Comparison of ENCODE assay signal across 23 cellular contexts in the genomic region with DNA sequence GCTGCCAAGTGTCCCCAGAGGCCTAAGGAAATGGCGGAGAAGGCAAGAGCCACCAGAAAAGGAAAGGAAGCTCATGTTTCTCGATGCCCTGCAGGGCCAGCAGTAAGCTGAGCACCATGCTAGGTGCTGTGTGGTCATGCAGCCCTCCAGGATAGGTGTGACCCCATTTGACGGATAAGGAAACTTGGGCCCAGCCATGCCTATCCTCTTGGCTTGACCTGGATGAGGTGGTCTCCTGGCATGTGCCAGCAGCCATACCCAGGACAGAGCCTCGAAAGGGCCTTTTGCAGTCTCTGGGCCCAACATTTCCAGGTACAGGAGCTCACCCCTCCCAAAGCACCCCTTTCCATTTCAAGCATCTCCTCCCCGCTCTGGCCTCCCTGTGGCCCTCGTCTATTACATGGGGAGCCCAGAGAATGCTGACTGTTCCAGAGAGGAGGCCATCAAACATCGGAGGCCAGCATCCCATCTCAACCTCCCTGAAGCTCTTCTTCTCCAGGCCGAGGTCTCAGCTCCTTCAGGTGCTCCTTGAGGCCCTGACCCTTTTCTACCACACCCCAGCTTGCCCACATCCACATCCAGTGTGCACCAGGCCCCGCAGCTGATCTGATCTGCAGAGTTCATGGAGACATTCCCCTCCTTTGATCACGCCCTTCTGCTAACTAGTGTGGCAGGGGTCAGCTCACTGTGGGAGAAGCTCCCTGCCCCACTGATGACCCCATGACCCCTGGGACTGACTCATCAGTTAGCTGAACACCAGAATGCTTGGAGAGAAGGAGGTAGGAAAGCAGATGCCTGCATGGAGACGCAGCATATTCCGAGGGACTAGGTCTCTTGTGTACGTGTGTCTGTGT.
A peak's percentile ranks its signal among the peaks of the same experiment; 100 is the strongest.
DNase-seq lines count a peak whose midpoint lies in the region; ATAC-seq and TF ChIP-seq lines count a peak whose summit lies in the region.
"Had no signal": no experiment of that assay in that cellular context is flagged by ENCODE, and none has a peak within 500 bp of the region (broad histone marks: within the 10 kb centered on the region; RNA-seq: fewer than 3 reads in every experiment).

No MANE protein-coding gene starts in this region.

- H4K91ac ChIP-seq in trophoblast cell (ENCODE audit: low read depth, low read length): no peak overlapping the region

- TF ChIP-seq EP300 in esophagus muscularis mucosa (IDR thresholded peaks at IDR 0.05): no peak

- H2AK5ac ChIP-seq in trophoblast cell (ENCODE audit: low read length): no peak overlapping the region

- TF ChIP-seq POLR2A in esophagus muscularis mucosa (IDR thresholded peaks at IDR 0.05; ENCODE audit: low read depth) (no peak), vagina (IDR thresholded peaks at IDR 0.05) (no peak)

- H2BK12ac ChIP-seq in trophoblast cell (ENCODE audit: low read length): no peak overlapping the region

- intact Hi-C loops in Right ventricle myocardium superior (cut with DNase I) (no loop called here), left ventricle myocardium superior (cut with micrococcal nuclease) (no loop called here), esophagus muscularis mucosa (cut with DNase I) (no loop called here), vagina (cut with DNase I) (no loop called here)

- H3K79me1 ChIP-seq in trophoblast cell (ENCODE audit: low read length): peaks cover 4% of the 10 kb centered on the region

- peak; percentile 31 for DNase-seq in Right ventricle myocardium superior
- no peak for DNase-seq in left ventricle myocardium superior
- peak; percentile 88 for DNase-seq in esophagus muscularis mucosa (ENCODE audit: extremely low spot score)
- DNase-seq in trophoblast cell: peak; percentile 69 to 72
- peak; percentile 77 to 85 for DNase-seq in vagina (ENCODE audit: extremely low spot score in 2 of 2)
- DNase-seq in hippocampal formation (lab: John Stamatoyannopoulos, UW): no peak
- no peak for DNase-seq in NK-92 treated with Interleukin-12 subunit alpha and Interleukin-12 subunit beta, amount 100 ng/mL, for 24 hours (lab: John Stamatoyannopoulos, UW)
- DNase-seq: activated CD4-positive, alpha-beta T cell treated with anti-CD3 and anti-CD28 coated beads, Interleukin-2, amount 10 ng/mL, durations not matched to agents 7 days and 5 days; activated effector memory CD4-positive, alpha-beta T cell treated with anti-CD3 and anti-CD28 coated beads, Interleukin-2, amount 50 U/mL, for 16 hours; DND-41; effector memory CD4-positive, alpha-beta T cell; esophagus squamous epithelium; GM23248; mesenchymal stem cell; naive thymus-derived CD8-positive, alpha-beta T cell; NCI-H526; WERI-Rb-1 had no signal

- H3K18ac ChIP-seq in trophoblast cell (ENCODE audit: low read length): no peak overlapping the region

- H3K4me3 ChIP-seq in esophagus muscularis mucosa: no peak overlapping the region
- H3K4me3 ChIP-seq in trophoblast cell (ENCODE audit: low read depth, low read length): peak overlapping the region; percentile 38
- no peak overlapping the region for H3K4me3 ChIP-seq in vagina
- H3K4me3 ChIP-seq: A549, esophagus squamous epithelium, GM23248, pancreas had no signal

- H3K4me1 ChIP-seq in esophagus muscularis mucosa (peaks cover 32 to 88% (median 50%) of the 10 kb centered on the region in 4 donors), trophoblast cell (ENCODE audit: control insufficient read depth in 1 of 2, insufficient read depth in 2 of 2, low read length in 2 of 2) (peaks cover 22 to 28% of the 10 kb centered on the region in 2 experiments), vagina (peaks cover 36% of the 10 kb centered on the region)

- H3K27me3 ChIP-seq in esophagus muscularis mucosa: no peaks in the 10 kb centered on the region
- no peaks in the 10 kb centered on the region for H3K27me3 ChIP-seq in trophoblast cell (ENCODE audit: insufficient read depth, low read length)
- no peaks in the 10 kb centered on the region for H3K27me3 ChIP-seq in vagina
- H3K27me3 ChIP-seq: esophagus squamous epithelium, pancreas had no signal

- no peaks in the 10 kb centered on the region for H3K9me3 ChIP-seq in esophagus muscularis mucosa
- H3K9me3 ChIP-seq in trophoblast cell (ENCODE audit: insufficient read depth, low read depth, low read length): peaks cover 4% of the 10 kb centered on the region
- H3K9me3 ChIP-seq in vagina: no peaks in the 10 kb centered on the region
- H3K9me3 ChIP-seq: A549, Caco-2, esophagus squamous epithelium, pancreas had no signal

- H3K4me2 ChIP-seq in trophoblast cell (ENCODE audit: low read length): peak overlapping the region; percentile 5
- H3K4me2 ChIP-seq: A549 had no signal

- TF ChIP-seq CTCF in esophagus muscularis mucosa (IDR thresholded peaks at IDR 0.05) (no peak), vagina (IDR thresholded peaks at IDR 0.05) (no peak)

- no peak overlapping the region for H4K8ac ChIP-seq in trophoblast cell (ENCODE audit: low read depth, low read length)

- H2AFZ ChIP-seq in trophoblast cell (ENCODE audit: insufficient read depth, low read length, poor library complexity): no peak overlapping the region
- H2AFZ ChIP-seq: GM23248 had no signal

- no peak overlapping the region for H2BK5ac ChIP-seq in trophoblast cell (ENCODE audit: low read depth, low read length, poor library complexity)

- H3K4ac ChIP-seq in trophoblast cell (ENCODE audit: low read depth, low read length): no peak overlapping the region

- H3K27ac ChIP-seq in esophagus muscularis mucosa (replicated peaks in 1 of 4): peak overlapping the region; percentile 45 to 69 (median 55)
- H3K27ac ChIP-seq in trophoblast cell (ENCODE audit: low read depth, low read length): no peak overlapping the region
- no peak overlapping the region for H3K27ac ChIP-seq in vagina
- H3K27ac ChIP-seq: A549, GM23248, HL-60, pancreas, RWPE1, WERI-Rb-1 had no signal

- peak overlapping the region; percentile 37 for H3K9ac ChIP-seq in trophoblast cell (ENCODE audit: low read length)
- H3K9ac ChIP-seq: GM23248 had no signal

- H3K23ac ChIP-seq in trophoblast cell (ENCODE audit: low read length): no peak overlapping the region

- H4K12ac ChIP-seq in trophoblast cell (ENCODE audit: low read depth, low read length): no peak overlapping the region

- 69% methylated on average over 10 of the region's 13 CpGs for whole genome bisulfite sequencing in esophagus muscularis mucosa
- no CpG with 5 or more reads among the region's 13 CpGs for WGBS in trophoblast cell (ENCODE audit: extremely low coverage, insufficient coverage, insufficient read length)

- no peak overlapping the region for H3K14ac ChIP-seq in trophoblast cell (ENCODE audit: low read length)

- no peaks in the 10 kb centered on the region for H3K79me2 ChIP-seq in trophoblast cell (ENCODE audit: control insufficient read depth, insufficient read depth, low read length, poor library complexity)

- no peak for ATAC-seq in Right ventricle myocardium superior (ENCODE audit: poor library complexity)
- ATAC-seq in left ventricle myocardium superior: no peak
- ATAC-seq in HG03565 (IDR thresholded peaks at IDR 0.05; ENCODE audit: unreplicated experiment): no peak
- ATAC-seq: A549; naive thymus-derived CD8-positive, alpha-beta T cell; pancreas had no signal

- H3K36me3 ChIP-seq in esophagus muscularis mucosa (peaks cover 0 to 8% (median under 1%) of the 10 kb centered on the region in 4 donors), trophoblast cell (ENCODE audit: control insufficient read depth in 1 of 2, insufficient read depth in 2 of 2, low read length in 2 of 2) (no peaks in the 10 kb centered on the region), vagina (no peaks in the 10 kb centered on the region)
- H3K36me3 ChIP-seq: esophagus squamous epithelium, WERI-Rb-1 had no signal

- no peak overlapping the region for H2BK120ac ChIP-seq in trophoblast cell (ENCODE audit: insufficient read depth, low read length, poor library complexity)

Comparison
In these comparisons a context has a peak if more than half of its experiments do, and no peak if none do; other contexts are left out.
1. DNase-seq: peak in Right ventricle myocardium superior (single experiment), esophagus muscularis mucosa (single experiment), trophoblast cell (2 of 2) and vagina (2 of 2); none in left ventricle myocardium superior (single experiment), hippocampal formation (0 of 2) and NK-92 treated with Interleukin-12 subunit alpha and Interleukin-12 subunit beta, amount 100 ng/mL, for 24 hours (single experiment).
2. H3K27ac ChIP-seq: peak in esophagus muscularis mucosa (4 of 4); none in trophoblast cell (single experiment) and vagina (single experiment).